ENCODE assay signal across 2 cellular contexts in genomic region chr17:69168642-69169041, GRCh38. TPM values are rescaled to one million over a fixed set of nuclear protein-coding genes. Genes with fewer than 3 reads are reported as not detected.
"Had no signal": no experiment of that assay in that cellular context is flagged by ENCODE, and none has a peak within 500 bp of the region (broad histone marks: within the 10 kb centered on the region; RNA-seq: fewer than 3 reads in every experiment).

No MANE protein-coding gene starts in this region.

RNA-seq across cellular contexts. Expression of gene ABCA6, which starts 26.9 kb away (rescaled TPM):
- total RNA-seq: smooth muscle cell had no signal
- polyA plus RNA-seq: smooth muscle cell had no signal

RNA-seq across cellular contexts. Expression of gene ABCA10, which starts 60.0 kb away (rescaled TPM):
- total RNA-seq: smooth muscle cell had no signal
- polyA plus RNA-seq: naive thymus-derived CD8-positive, alpha-beta T cell; smooth muscle cell had no signal
